ENCODE assay signal across 19 cellular contexts in the genomic region with DNA sequence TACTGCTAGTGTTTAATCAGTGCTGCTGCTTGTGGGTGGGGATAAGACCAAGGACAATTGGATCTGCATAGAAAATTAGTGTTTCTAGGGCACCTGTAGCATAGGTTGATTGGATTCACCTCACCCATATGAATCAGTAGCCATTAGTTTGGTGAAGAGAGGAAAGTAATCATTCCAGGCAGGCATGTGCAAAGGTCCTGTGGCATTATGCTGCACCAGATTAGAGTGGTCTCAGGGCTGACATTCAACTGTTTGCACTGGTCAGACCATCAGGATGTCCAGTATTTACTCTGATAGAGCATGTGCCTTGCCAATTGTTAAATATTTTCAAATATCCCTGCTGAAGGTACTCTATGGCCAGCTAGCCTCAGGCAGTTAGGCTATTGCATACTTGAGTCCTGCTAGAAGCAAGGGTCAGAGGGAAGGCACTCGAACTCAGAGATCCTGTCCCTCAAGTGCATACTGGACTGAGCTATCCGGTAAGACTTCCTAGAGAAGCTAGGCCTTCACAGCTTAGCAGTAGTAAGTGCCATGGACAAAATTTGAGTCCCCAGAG.
A peak's percentile ranks its signal among the peaks of the same experiment; 100 is the strongest.
DNase-seq lines count a peak whose midpoint lies in the region; ATAC-seq, FAIRE-seq and TF ChIP-seq lines count a peak whose summit lies in the region.
"Had no signal": no experiment of that assay in that cellular context is flagged by ENCODE, and none has a peak within 500 bp of the region (broad histone marks: within the 10 kb centered on the region; RNA-seq: fewer than 3 reads in every experiment).

No MANE protein-coding gene starts in this region.

- no peak for TF ChIP-seq EP300 in K562 (IDR thresholded peaks at IDR 0.05; ENCODE audit: low read length)
- no peak for TF ChIP-seq EP300 in esophagus muscularis mucosa (IDR thresholded peaks at IDR 0.05)
- no peak for TF ChIP-seq EP300 in sigmoid colon (IDR thresholded peaks at IDR 0.05)

- TF ChIP-seq CTCF in K562 (IDR thresholded peaks at IDR 0.05 in 2 of 3, conservative IDR thresholded peaks at IDR 0.05 in 1 of 3; ENCODE audit: insufficient read depth in 2 of 3, low read depth in 1 of 3, low read length in 3 of 3) (no peak), esophagus muscularis mucosa (IDR thresholded peaks at IDR 0.05) (no peak), sigmoid colon (IDR thresholded peaks at IDR 0.05) (no peak)

- intact Hi-C loops in K562 (cut with micrococcal nuclease): loop anchor here (10.0 kb wide), 1 partner anchor 225 kb away; no protein-coding TSS in a partner anchor
- intact Hi-C loops in esophagus muscularis mucosa (cut with DNase I): no loop called here
- intact Hi-C loops in sigmoid colon (cut with DNase I): no loop called here

- no peak overlapping the region for H3K4me3 Mint-ChIP-seq in effector memory CD8-positive, alpha-beta T cell
- H3K4me3 Mint-ChIP-seq: B cell; CD8-positive, alpha-beta T cell had no signal

- no peaks in the 10 kb centered on the region for H4K20me1 ChIP-seq in K562 (replicated peaks; ENCODE audit: control insufficient read depth, insufficient read depth, low read length)
- H4K20me1 ChIP-seq: BLaER1 treated with 17β-estradiol and CSF1 and Interleukin-3, amounts not matched to agents 10 nM and 100 nM had no signal

- no peak overlapping the region for H3K4me2 ChIP-seq in K562 (ENCODE audit: insufficient read depth, low read length)
- H3K4me2 ChIP-seq: BLaER1 treated with 17β-estradiol and CSF1 and Interleukin-3, amounts not matched to agents 10 nM and 100 nM; KMS-11 had no signal

- H3K36me3 ChIP-seq in K562 (ENCODE audit: control insufficient read depth, insufficient read depth, low read length) (no peaks in the 10 kb centered on the region), esophagus muscularis mucosa (no peaks in the 10 kb centered on the region), sigmoid colon (no peaks in the 10 kb centered on the region)
- H3K36me3 ChIP-seq: HAP-1 had no signal

- no peaks in the 10 kb centered on the region for H3K79me2 ChIP-seq in K562 (ENCODE audit: control insufficient read depth, insufficient read depth, low read length)

- no peaks in the 10 kb centered on the region for H3K4me1 Mint-ChIP-seq in effector memory CD8-positive, alpha-beta T cell (ENCODE audit: low read depth in 2 of 2)
- H3K4me1 Mint-ChIP-seq: B cell had no signal

- H3K36me3 Mint-ChIP-seq in effector memory CD8-positive, alpha-beta T cell (ENCODE audit: insufficient read depth): no peaks in the 10 kb centered on the region
- H3K36me3 Mint-ChIP-seq: CD8-positive, alpha-beta T cell had no signal

- TF ChIP-seq RAD21 in K562 (CRISPR knock-in tag; conservative IDR thresholded peaks at IDR 0.05 in 1 of 2, IDR thresholded peaks at IDR 0.05 in 1 of 2): no peak

- no peaks in the 10 kb centered on the region for H3K27me3 ChIP-seq in K562 (ENCODE audit: control insufficient read depth in 2 of 2, insufficient read depth in 2 of 2, low read length in 2 of 2)
- no peaks in the 10 kb centered on the region for H3K27me3 ChIP-seq in esophagus muscularis mucosa
- no peaks in the 10 kb centered on the region for H3K27me3 ChIP-seq in sigmoid colon
- H3K27me3 ChIP-seq: BLaER1 treated with 17β-estradiol and CSF1 and Interleukin-3, amounts not matched to agents 10 nM and 100 nM had no signal

- no peak overlapping the region for H3K9ac ChIP-seq in K562 (ENCODE audit: insufficient read depth in 1 of 2, low read depth in 2 of 2, low read length in 2 of 2)
- H3K9ac ChIP-seq: BLaER1 treated with 17β-estradiol and CSF1 and Interleukin-3, amounts not matched to agents 10 nM and 100 nM; KMS-11 had no signal

- peak; percentile 20 for DNase-seq in COLO668 (lab: John Stamatoyannopoulos, UW; ENCODE audit: unreplicated experiment)
- DNase-seq in DMS53 treated with DMSO at 0.1 percent for 48 hours (lab: John Stamatoyannopoulos, UW; ENCODE audit: unreplicated experiment): peak; percentile 19
- DNase-seq in K562 (ENCODE audit: extremely low read depth in 1 of 4, low spot score in 3 of 4): no peak
- DNase-seq in esophagus muscularis mucosa (ENCODE audit: extremely low spot score): peak; percentile 55
- no peak for DNase-seq in sigmoid colon
- DNase-seq in H4 (ENCODE audit: low spot score): no peak
- DNase-seq in effector memory CD8-positive, alpha-beta T cell: no peak
- DNase-seq: CD8-positive, alpha-beta T cell; COR-L47; DMS 273 treated with DMSO at 0.1 percent for 48 hours; GDM1; GOT3 had no signal

- CTCF ChIA-PET in K562 (lab: Yijun Ruan, JAX; ENCODE audit: low intra/inter-chr PET ratio): no interaction called here

- H3K27ac ChIP-seq in K562 (ENCODE audit: extremely low read depth, low read depth, low read length) (no peak overlapping the region), esophagus muscularis mucosa (replicated peaks in 1 of 4) (no peak overlapping the region), sigmoid colon (no peak overlapping the region)
- H3K27ac ChIP-seq: BLaER1 treated with 17β-estradiol and CSF1 and Interleukin-3, amounts not matched to agents 10 nM and 100 nM; KMS-11 had no signal

- ATAC-seq in K562: no peak
- ATAC-seq in GM21825 (IDR thresholded peaks at IDR 0.05; ENCODE audit: unreplicated experiment): no peak
- ATAC-seq in effector memory CD8-positive, alpha-beta T cell (replicated peaks): no peak
- ATAC-seq: CD8-positive, alpha-beta T cell had no signal

- H3K9me3 ChIP-seq in K562 (replicated peaks; ENCODE audit: control insufficient read depth, insufficient read depth, low read depth, low read length) (no peaks in the 10 kb centered on the region), esophagus muscularis mucosa (no peaks in the 10 kb centered on the region), sigmoid colon (peaks cover 0 to 10% (median 0%) of the 10 kb centered on the region in 4 donors)

- H3K4me1 ChIP-seq in K562 (replicated peaks in 1 of 2; ENCODE audit: control insufficient read depth in 2 of 2, insufficient read depth in 2 of 2, low read length in 2 of 2) (no peaks in the 10 kb centered on the region), esophagus muscularis mucosa (no peaks in the 10 kb centered on the region), sigmoid colon (no peaks in the 10 kb centered on the region)
- H3K4me1 ChIP-seq: BLaER1 treated with 17β-estradiol and CSF1 and Interleukin-3, amounts not matched to agents 10 nM and 100 nM; HAP-1 had no signal

- H3K27ac Mint-ChIP-seq in effector memory CD8-positive, alpha-beta T cell: no peak overlapping the region
- H3K27ac Mint-ChIP-seq: B cell; CD8-positive, alpha-beta T cell had no signal

- no peaks in the 10 kb centered on the region for H3K9me1 ChIP-seq in K562 (ENCODE audit: control insufficient read depth, insufficient read depth, low read length)

- no peak for FAIRE-seq in K562 (lab: Jason Lieb, UNC)
- FAIRE-seq: GM12892, GM18507 had no signal

- no peak overlapping the region for H2AFZ ChIP-seq in K562 (ENCODE audit: low read depth, low read length)

- BruUV-seq in K562 (replicated peaks; lab: Mats Ljungman, UMichigan): no TSS peak

- POLR2A ChIA-PET in K562 (lab: Yijun Ruan, JAX): no interaction called here

- H3K4me3 ChIP-seq in K562 (no peak overlapping the region), esophagus muscularis mucosa (no peak overlapping the region), sigmoid colon (no peak overlapping the region)
- H3K4me3 ChIP-seq: BLaER1 treated with 17β-estradiol and CSF1 and Interleukin-3, amounts not matched to agents 10 nM and 100 nM; HAP-1 had no signal

- TF ChIP-seq POLR2A in K562 (conservative IDR thresholded peaks at IDR 0.05) (no peak), esophagus muscularis mucosa (IDR thresholded peaks at IDR 0.05; ENCODE audit: low read depth) (no peak), sigmoid colon (IDR thresholded peaks at IDR 0.05) (no peak)

- H3K27me3 Mint-ChIP-seq in effector memory CD8-positive, alpha-beta T cell: peaks cover 0 to 14% of the 10 kb centered on the region in 2 donors

- in situ Hi-C loops in K562 (cut with MboI): loop anchor here (10.0 kb wide), 1 partner anchor 235 kb away; no protein-coding TSS in a partner anchor

- H3K9me3 Mint-ChIP-seq in effector memory CD8-positive, alpha-beta T cell: no peaks in the 10 kb centered on the region

- WGBS in K562 (ENCODE audit: insufficient coverage, low coverage, missing lambda C conversion rate): 0% methylated on average over 2 of the region's 2 CpGs
- WGBS in esophagus muscularis mucosa: 92% methylated on average over 2 of the region's 2 CpGs
- WGBS in sigmoid colon, 2 donors: 84 to 90% methylated on average over 2 of the region's 2 CpGs

TF ChIP-seq in K562, 482 proteins besides CTCF, POLR2A, EP300 and RAD21:
- no peak for TF ChIP-seq JUND (IDR thresholded peaks at IDR 0.05; ENCODE audit: borderline replicate concordance, low read depth, low read length)
- TF ChIP-seq JUND (tag; IDR thresholded peaks at IDR 0.05; ENCODE audit: borderline replicate concordance, low read depth, low read length): no peak
- no peak for TF ChIP-seq MTA2 (IDR thresholded peaks at IDR 0.05; ENCODE audit: low read depth)
- TF ChIP-seq RBM25 (IDR thresholded peaks at IDR 0.05; ENCODE audit: low read depth, low read length, severe bottlenecking): peak; percentile 80
- no peak for TF ChIP-seq COPS2 (conservative IDR thresholded peaks at IDR 0.05)
TF ChIP-seq in K562: peak in this region for 1.

Comparison
In these comparisons a context has a peak if more than half of its experiments do, and no peak if none do; other contexts are left out.
1. DNase-seq: peak in COLO668 (single experiment), DMS53 treated with DMSO at 0.1 percent for 48 hours (single experiment) and esophagus muscularis mucosa (single experiment); none in K562 (0 of 4), sigmoid colon (single experiment), H4 (single experiment) and effector memory CD8-positive, alpha-beta T cell (0 of 3).